ENCODE assay signal across 33 cellular contexts in the genomic region with DNA sequence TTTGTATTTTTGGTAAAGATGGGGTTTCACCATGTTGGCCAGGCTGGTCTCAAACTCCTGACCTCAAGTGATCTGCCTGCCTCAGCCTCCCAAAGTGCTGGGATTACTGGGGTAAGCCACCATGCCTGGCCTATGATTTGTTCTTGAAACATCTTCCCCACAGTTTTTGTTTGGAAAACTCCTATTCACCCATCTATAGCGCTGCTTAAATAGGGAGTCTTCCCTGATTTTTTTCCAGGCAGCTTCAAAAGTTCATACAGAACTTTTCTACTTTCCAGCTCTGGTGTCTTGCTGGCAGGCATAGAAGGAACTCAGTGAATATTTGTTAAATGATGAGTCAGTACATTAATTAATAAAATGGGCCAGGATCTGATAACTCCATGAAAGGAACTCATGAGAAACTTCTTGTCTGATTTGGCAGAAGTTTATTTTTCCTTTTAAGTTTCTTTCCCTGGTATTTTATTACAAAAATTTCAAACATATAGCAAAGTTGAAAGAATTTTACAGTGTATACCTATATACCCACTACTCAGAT. TPM values are rescaled to one million over a fixed set of nuclear protein-coding genes. Genes with fewer than 3 reads are reported as not detected.
"Had no signal": no experiment of that assay in that cellular context is flagged by ENCODE, and none has a peak within 500 bp of the region (broad histone marks: within the 10 kb centered on the region; RNA-seq: fewer than 3 reads in every experiment).

No MANE protein-coding gene starts in this region.

- ATAC-seq: activated CD8-positive, alpha-beta T cell treated with anti-CD3 and anti-CD28 coated beads, Interleukin-2, amount 10 ng/mL, durations not matched to agents 7 days and 5 days; activated naive CD8-positive, alpha-beta T cell treated with anti-CD3 and anti-CD28 coated beads, Interleukin-2, amount 50 U/mL, for 24 hours; activated T-cell treated with anti-CD3 and anti-CD28 coated beads, Interleukin-2, amount 50 U/mL, for 4 hours; Right ventricle myocardium inferior had no signal

- H3K4me3 Mint-ChIP-seq: activated CD4-positive, alpha-beta T cell treated with anti-CD3 and anti-CD28 coated beads, Interleukin-2, amount 10 ng/mL, durations not matched to agents 24 days and 14 days; activated CD8-positive, alpha-beta T cell treated with anti-CD3 and anti-CD28 coated beads, Interleukin-2, amount 10 ng/mL, durations not matched to agents 7 days and 5 days; activated naive CD4-positive, alpha-beta T cell treated with anti-CD3 and anti-CD28 coated beads, Interleukin-2, amount 10 ng/mL, durations not matched to agents 7 days and 5 days; activated naive CD8-positive, alpha-beta T cell; activated naive CD8-positive, alpha-beta T cell treated with anti-CD3 and anti-CD28 coated beads, Interleukin-2, amount 50 U/mL, for 24 hours; activated T-cell treated with anti-CD3 and anti-CD28 coated beads, Interleukin-2, amount 50 U/mL, for 4 hours; activated T-helper 1 cell treated with anti-CD3 and anti-CD28 coated beads, Interleukin-12 subunit alpha, Interleukin-12 subunit beta, Interleukin-2, Interleukin-4 antibody, amounts not matched to agents 30 ng/mL and 10 ng/mL and 1 ng/mL, durations not matched to agents 14 hours and 24 hours and 36 hours; brain had no signal

- H3K36me3 ChIP-seq: WERI-Rb-1 had no signal

- H3K9me3 Mint-ChIP-seq: activated CD4-positive, alpha-beta T cell treated with anti-CD3 and anti-CD28 coated beads, Interleukin-2, amount 10 ng/mL, durations not matched to agents 24 days and 14 days; activated naive CD4-positive, alpha-beta T cell treated with anti-CD3 and anti-CD28 coated beads, Interleukin-2, amount 10 ng/mL, durations not matched to agents 7 days and 5 days had no signal

- DNase-seq: activated CD4-positive, alpha-beta T cell treated with anti-CD3 and anti-CD28 coated beads for 1 hour; activated CD4-positive, alpha-beta T cell treated with anti-CD3 and anti-CD28 coated beads, Interleukin-2, amount 10 ng/mL, durations not matched to agents 24 days and 14 days; activated CD4-positive, alpha-beta T cell treated with anti-CD3 and anti-CD28 coated beads, Interleukin-2, amount 50 U/mL, for 4 hours; activated CD4-positive, CD25-positive, alpha-beta regulatory T cell; activated CD8-positive, alpha-beta T cell treated with anti-CD3 and anti-CD28 coated beads, Interleukin-2, amount 10 ng/mL, durations not matched to agents 7 days and 5 days; activated gamma-delta T cell treated with Interleukin-2 at 50 U/mL for 16 hours; activated naive CD4-positive, alpha-beta T cell treated with anti-CD3 and anti-CD28 coated beads, Interleukin-2, amount 10 ng/mL, durations not matched to agents 7 days and 5 days; activated naive CD8-positive, alpha-beta T cell treated with anti-CD3 and anti-CD28 coated beads, Interleukin-2, amount 50 U/mL, for 24 hours; activated T-cell treated with anti-CD3 and anti-CD28 coated beads, Interleukin-2, amount 50 U/mL, for 4 hours; anterior cingulate cortex; central memory CD4-positive, alpha-beta T cell; Kasumi-1; MM.1S; MV-4-11; NCI-H1092; NCI-H1436 treated with DMSO at 0.1 percent for 48 hours; NCI-H1694 treated with DMSO at 0.1 percent for 48 hours; NCI-H2029; NCI-H2171; NCI-H510A; NCI-H526; NCI-H748 treated with DMSO at 0.1 percent for 48 hours; NK-92 treated with Interleukin-12 subunit alpha and Interleukin-12 subunit beta, amount 100 ng/mL, for 24 hours; PC-9; SIG-M5; T1000; WERI-Rb-1 had no signal

- H3K36me3 Mint-ChIP-seq: activated naive CD4-positive, alpha-beta T cell treated with anti-CD3 and anti-CD28 coated beads, Interleukin-2, amount 10 ng/mL, durations not matched to agents 7 days and 5 days; brain had no signal

- H3K4me1 Mint-ChIP-seq: activated CD4-positive, alpha-beta T cell treated with anti-CD3 and anti-CD28 coated beads, Interleukin-2, amount 10 ng/mL, durations not matched to agents 24 days and 14 days; activated naive CD4-positive, alpha-beta T cell treated with anti-CD3 and anti-CD28 coated beads, Interleukin-2, amount 10 ng/mL, durations not matched to agents 7 days and 5 days; activated naive CD8-positive, alpha-beta T cell treated with anti-CD3 and anti-CD28 coated beads, Interleukin-2, amount 50 U/mL, for 24 hours; brain had no signal

- H3K4me3 ChIP-seq: PC-9 had no signal

- H3K4me2 ChIP-seq: PC-9 had no signal

- H3K27ac Mint-ChIP-seq: activated CD4-positive, alpha-beta T cell treated with anti-CD3 and anti-CD28 coated beads, Interleukin-2, amount 10 ng/mL, durations not matched to agents 24 days and 14 days; activated CD8-positive, alpha-beta T cell treated with anti-CD3 and anti-CD28 coated beads, Interleukin-2, amount 10 ng/mL, durations not matched to agents 7 days and 5 days; activated naive CD4-positive, alpha-beta T cell treated with anti-CD3 and anti-CD28 coated beads, Interleukin-2, amount 10 ng/mL, durations not matched to agents 7 days and 5 days; activated naive CD8-positive, alpha-beta T cell; activated naive CD8-positive, alpha-beta T cell treated with anti-CD3 and anti-CD28 coated beads, Interleukin-2, amount 50 U/mL, for 24 hours; activated T-helper 1 cell treated with anti-CD3 and anti-CD28 coated beads, Interleukin-12 subunit alpha, Interleukin-12 subunit beta, Interleukin-2, Interleukin-4 antibody, amounts not matched to agents 30 ng/mL and 10 ng/mL and 1 ng/mL, durations not matched to agents 14 hours and 24 hours and 36 hours; brain had no signal

- H2AFZ ChIP-seq: PC-9 had no signal

- H3K27me3 Mint-ChIP-seq: activated naive CD8-positive, alpha-beta T cell; brain had no signal

- H3K27ac ChIP-seq: PC-9, RWPE1, WERI-Rb-1 had no signal

RNA-seq across cellular contexts. Expression of a gene that starts 33.0 kb away (rescaled TPM):
- total RNA-seq: Right ventricle myocardium inferior, SK-MEL-5 had no signal
